In the genomic region with DNA sequence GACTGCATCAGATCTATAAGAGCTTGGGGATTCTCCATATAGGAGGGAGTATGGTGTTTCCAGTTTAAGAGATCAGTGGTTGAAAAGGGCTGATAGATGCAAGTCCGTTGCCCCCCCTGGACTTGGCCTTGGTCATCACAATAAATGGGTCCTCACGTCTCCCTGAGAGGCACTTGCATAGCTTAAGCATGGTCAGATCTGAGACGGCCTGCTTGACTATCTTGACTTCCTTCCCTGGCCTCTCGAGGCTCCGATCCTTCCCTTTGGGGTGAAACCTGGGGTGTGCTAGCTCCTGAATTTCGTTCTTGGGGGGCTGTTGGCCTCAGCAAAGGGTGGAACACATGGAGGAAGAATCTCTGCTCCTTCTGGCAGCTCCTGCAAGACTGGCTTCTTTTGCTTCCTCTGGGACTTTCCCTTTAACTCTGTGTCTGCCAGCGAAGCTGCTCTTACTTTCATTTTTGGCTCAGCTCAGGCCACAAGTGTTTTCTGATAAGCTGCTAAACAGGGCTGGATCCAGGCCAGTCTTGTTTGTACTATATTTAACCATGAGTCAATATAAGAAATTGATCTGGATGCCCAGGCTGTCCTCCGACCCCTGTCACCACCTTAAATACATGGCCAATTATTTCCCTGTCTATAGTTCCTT, we compare ENCODE assay signal across 7 cellular contexts. TPM values are rescaled to one million over a fixed set of nuclear protein-coding genes. Genes with fewer than 3 reads are reported as not detected.
DNase-seq lines count a peak whose midpoint lies in the region; ATAC-seq and TF ChIP-seq lines count a peak whose summit lies in the region.

No MANE protein-coding gene starts in this region.

- H3K9me3 ChIP-seq in OCI-LY3 (ENCODE audit: insufficient read depth, low read length) (no peaks in the 10 kb centered on the region), thyroid gland (no peaks in the 10 kb centered on the region)

- H3K4me2 ChIP-seq in OCI-LY3 (ENCODE audit: low read length): peak overlapping the region; percentile 93

- TF ChIP-seq POLR2A in thyroid gland (IDR thresholded peaks at IDR 0.05): no peak

- H2AFZ ChIP-seq in OCI-LY3 (ENCODE audit: low read depth, low read length): peak overlapping the region; percentile 91; the same call in 1 of the 2 replicates

- H3K27ac Mint-ChIP-seq in progenitor cell of endocrine pancreas: peak overlapping the region; percentile 0

- peaks cover 13% of the 10 kb centered on the region for H3K9me3 Mint-ChIP-seq in progenitor cell of endocrine pancreas (ENCODE audit: low read depth)

- 21 to 23% methylated on average over 8 of the region's 8 CpGs for WGBS in thyroid gland, 2 donors

- ATAC-seq in GM18868 (IDR thresholded peaks at IDR 0.05; ENCODE audit: unreplicated experiment): peak; percentile 94
- ATAC-seq in HG02763 (IDR thresholded peaks at IDR 0.05; ENCODE audit: unreplicated experiment): peak; percentile 94

- peak overlapping the region; percentile 19; the same call in 1 of the 2 replicates for H3K27ac ChIP-seq in OCI-LY3 (ENCODE audit: low read length)
- H3K27ac ChIP-seq in dorsolateral prefrontal cortex: no peak overlapping the region
- H3K27ac ChIP-seq in thyroid gland: no peak overlapping the region

- no peaks in the 10 kb centered on the region for H3K36me3 ChIP-seq in OCI-LY3 (replicated peaks; ENCODE audit: low read depth, low read length)
- no peaks in the 10 kb centered on the region for H3K36me3 ChIP-seq in H7 (replicated peaks; ENCODE audit: control insufficient read depth, insufficient read depth, low read length)
- H3K36me3 ChIP-seq in thyroid gland: no peaks in the 10 kb centered on the region

- peaks cover 2% of the 10 kb centered on the region for H3K27me3 Mint-ChIP-seq in progenitor cell of endocrine pancreas

- peak overlapping the region; percentile 57 for H3K9ac ChIP-seq in OCI-LY3 (ENCODE audit: low read length)

- peaks cover 17% of the 10 kb centered on the region for H3K4me1 Mint-ChIP-seq in progenitor cell of endocrine pancreas (ENCODE audit: low read depth)

- peaks cover 16% of the 10 kb centered on the region for H3K4me1 ChIP-seq in OCI-LY3 (ENCODE audit: low read length)
- no peaks in the 10 kb centered on the region for H3K4me1 ChIP-seq in thyroid gland

- H4K20me1 ChIP-seq in OCI-LY3 (ENCODE audit: insufficient read depth, low read length): no peaks in the 10 kb centered on the region

- TF ChIP-seq CTCF in OCI-LY3 (IDR thresholded peaks at IDR 0.05; ENCODE audit: low read depth, low read length): no peak
- TF ChIP-seq CTCF in dorsolateral prefrontal cortex (IDR thresholded peaks at IDR 0.05 in 54 of 56, conservative IDR thresholded peaks at IDR 0.05 in 2 of 56; ENCODE audit: low read depth in 1 of 56, partially characterized antibody in 56 of 56): no peak
- TF ChIP-seq CTCF in progenitor cell of endocrine pancreas (IDR thresholded peaks at IDR 0.05; ENCODE audit: unreplicated experiment): no peak
- no peak for TF ChIP-seq CTCF in thyroid gland (IDR thresholded peaks at IDR 0.05)

- DNase-seq in dorsolateral prefrontal cortex: no peak
- no peak for DNase-seq in progenitor cell of endocrine pancreas (ENCODE audit: low spot score, unreplicated experiment)
- DNase-seq in H7: no peak
- DNase-seq in thyroid gland: no peak

- H3K27me3 ChIP-seq in OCI-LY3 (ENCODE audit: low read depth, low read length) (no peaks in the 10 kb centered on the region), dorsolateral prefrontal cortex (peaks cover 0 to 5% (median 0%) of the 10 kb centered on the region in 45 donors), H7 (ENCODE audit: control insufficient read depth, insufficient read depth, low read length) (no peaks in the 10 kb centered on the region), thyroid gland (no peaks in the 10 kb centered on the region)

- H3K4me3 Mint-ChIP-seq in progenitor cell of endocrine pancreas (ENCODE audit: low read depth): peak overlapping the region; percentile 4

- H3K4me3 ChIP-seq in OCI-LY3 (ENCODE audit: low read length) (peak overlapping the region; percentile 74), dorsolateral prefrontal cortex (peak overlapping the region in 39 of 59 donors; percentile 0 to 50 (median 30)), H7 (ENCODE audit: insufficient read depth, low read depth, low read length) (no peak overlapping the region), thyroid gland (replicated peaks in 1 of 3) (no peak overlapping the region)

- H3K36me3 Mint-ChIP-seq in progenitor cell of endocrine pancreas (ENCODE audit: insufficient read depth): no peaks in the 10 kb centered on the region

- no peaks in the 10 kb centered on the region for H3K79me2 ChIP-seq in OCI-LY3 (ENCODE audit: low read length)

- intact Hi-C loops in dorsolateral prefrontal cortex (cut with DNase I): no loop called here
- intact Hi-C loops in thyroid gland (cut with DNase I): no loop called here

RNA-seq across cellular contexts. Expression of gene ZNF485, which starts 11.2 kb away (rescaled TPM):
- total RNA-seq in dorsolateral prefrontal cortex (1 to 10 TPM; 2.6 to 9.9 (median 5.5) TPM), progenitor cell of endocrine pancreas (5.7 and 6.3 TPM in 2 replicates), thyroid gland (1 to 10 TPM; 1.5 to 3.3 (median 2.2) TPM)
- total RNA-seq in H7 (2014; rRNA removed; shearing (Covaris generic)): 3.7 and 4.9 TPM in 2 replicates

RNA-seq across cellular contexts. Expression of gene ZNF239, which starts 20.7 kb away (rescaled TPM):
- 10 to 100 TPM in 2 of 120 experiments, 1 to 10 TPM in 118; 3.7 to 10.3 (median 6.6) TPM for total RNA-seq in dorsolateral prefrontal cortex
- 11.8 and 12.3 TPM in 2 replicates for total RNA-seq in progenitor cell of endocrine pancreas
- total RNA-seq in H7 (2014; rRNA removed; shearing (Covaris generic)): 2.7 and 3.0 TPM in 2 replicates
- 1 to 10 TPM; 4.8 to 8.7 (median 6.6) TPM for total RNA-seq in thyroid gland

RNA-seq across cellular contexts. Expression of gene ZNF32, which starts 53.6 kb away (rescaled TPM):
- 10 to 100 TPM; 30.7 to 64.7 (median 43.9) TPM for total RNA-seq in dorsolateral prefrontal cortex
- total RNA-seq in progenitor cell of endocrine pancreas: 52.0 and 57.6 TPM in 2 replicates
- total RNA-seq in H7 (2014; rRNA removed; shearing (Covaris generic)): 24.8 and 27.5 TPM in 2 replicates
- total RNA-seq in thyroid gland: 10 to 100 TPM; 28.9 to 63.3 (median 48.4) TPM

Comparison
In these comparisons a context has a peak if more than half of its experiments do, and no peak if none do; other contexts are left out.
1. H3K4me3 ChIP-seq: peak in OCI-LY3 (single experiment) and dorsolateral prefrontal cortex (39 of 59); none in H7 (single experiment) and thyroid gland (0 of 3).